In the genomic region with DNA sequence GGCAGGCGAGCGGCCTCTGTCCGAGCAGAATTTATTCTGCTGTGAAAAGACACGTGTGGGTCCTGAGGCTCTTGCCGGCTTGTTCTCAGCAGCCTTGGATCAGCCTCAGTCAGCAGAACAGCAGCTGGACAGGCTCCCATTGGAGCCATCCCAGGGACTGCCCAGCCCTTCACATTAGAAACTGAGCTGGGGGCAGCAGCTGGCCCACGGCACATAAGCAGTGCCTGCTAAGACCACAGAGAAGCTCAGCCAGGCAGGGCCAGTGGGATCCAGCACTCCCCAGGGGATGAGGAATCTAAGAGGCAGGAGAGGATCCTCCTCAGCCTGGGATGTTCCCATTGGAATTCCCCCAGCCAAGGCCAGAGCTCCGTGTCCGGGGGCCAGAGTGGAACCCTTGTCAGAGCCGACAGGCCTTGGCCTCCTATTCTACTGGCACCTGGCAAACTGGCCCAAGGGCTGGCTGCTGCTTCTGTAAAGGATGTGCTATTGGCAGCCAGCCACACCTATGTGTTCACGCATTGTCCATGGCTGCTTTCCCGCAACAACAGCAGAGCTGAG, we compare ENCODE assay signal across 9 cellular contexts. TPM values are rescaled to one million over a fixed set of nuclear protein-coding genes. Genes with fewer than 3 reads are reported as not detected.
DNase-seq lines count a peak whose midpoint lies in the region; ATAC-seq and TF ChIP-seq lines count a peak whose summit lies in the region.
"Had no signal": no experiment of that assay in that cellular context is flagged by ENCODE, and none has a peak within 500 bp of the region (broad histone marks: within the 10 kb centered on the region; RNA-seq: fewer than 3 reads in every experiment).

No MANE protein-coding gene starts in this region.

- TF ChIP-seq CTCF in LNCaP clone FGC (IDR thresholded peaks at IDR 0.05; ENCODE audit: control insufficient read depth, extremely low read depth, insufficient read depth): no peak
- TF ChIP-seq CTCF in fibroblast of lung (conservative IDR thresholded peaks at IDR 0.05 in 1 of 2, IDR thresholded peaks at IDR 0.05 in 1 of 2; ENCODE audit: low read depth in 1 of 2, low read length in 2 of 2): no peak
- TF ChIP-seq CTCF in psoas muscle (IDR thresholded peaks at IDR 0.05): no peak

- intact Hi-C loops in psoas muscle (cut with DNase I): no loop called here

- H3K4me1 ChIP-seq in fibroblast of lung (ENCODE audit: control insufficient read depth, extremely low read depth, insufficient read depth, low read length) (peaks cover 14% of the 10 kb centered on the region), psoas muscle (peaks cover 7% of the 10 kb centered on the region)

- no peak overlapping the region for H2AFZ ChIP-seq in fibroblast of lung (ENCODE audit: low read length)

- H3K4me2 ChIP-seq in fibroblast of lung (ENCODE audit: extremely low read depth, insufficient read depth, low read length): no peak overlapping the region

- H3K9me3 ChIP-seq in fibroblast of lung (ENCODE audit: control insufficient read depth, insufficient read depth, low read depth, low read length): no peaks in the 10 kb centered on the region
- no peaks in the 10 kb centered on the region for H3K9me3 ChIP-seq in psoas muscle

- H3K27ac ChIP-seq in fibroblast of lung (ENCODE audit: insufficient read depth, low read length) (no peak overlapping the region), psoas muscle (no peak overlapping the region)

- H3K79me2 ChIP-seq in fibroblast of lung (ENCODE audit: control insufficient read depth, insufficient read depth, low read length): no peaks in the 10 kb centered on the region

- DNase-seq in LNCaP clone FGC (ENCODE audit: low read depth) (peak; percentile 59), RPMI7951 (ENCODE audit: low read depth) (peak; percentile 59), fibroblast of lung (ENCODE audit: low read depth in 2 of 2) (peak; percentile 30 to 39), psoas muscle (peak; percentile 53 to 66), AG08396 (ENCODE audit: low spot score) (no peak)
- DNase-seq: activated naive CD4-positive, alpha-beta T cell treated with anti-CD3 and anti-CD28 coated beads, Interleukin-2, amount 10 ng/mL, durations not matched to agents 7 days and 5 days had no signal

- no peaks in the 10 kb centered on the region for H4K20me1 ChIP-seq in fibroblast of lung (ENCODE audit: control insufficient read depth, extremely low read depth, insufficient read depth, low read length)

- H3K9ac ChIP-seq in fibroblast of lung (ENCODE audit: insufficient read depth, low read length): no peak overlapping the region

- 12 to 22% (median 15%) methylated on average over 11 of the region's 11 CpGs for WGBS in psoas muscle, 3 donors

- H3K27me3 ChIP-seq in fibroblast of lung (ENCODE audit: control insufficient read depth, insufficient read depth, low read length) (peaks cover 2% of the 10 kb centered on the region), psoas muscle (ENCODE audit: insufficient read depth in 3 of 3, low read length in 2 of 3) (no peaks in the 10 kb centered on the region)

- H3K36me3 ChIP-seq in fibroblast of lung (ENCODE audit: control insufficient read depth, insufficient read depth, low read length): no peaks in the 10 kb centered on the region
- H3K36me3 ChIP-seq in psoas muscle (ENCODE audit: insufficient read depth in 1 of 2, low read depth in 1 of 2): no peaks in the 10 kb centered on the region

- H3K4me3 ChIP-seq in LNCaP clone FGC (ENCODE audit: low read depth, low read length): no peak overlapping the region
- H3K4me3 ChIP-seq in fibroblast of lung (replicated peaks in 1 of 4; ENCODE audit: control extremely low read depth in 1 of 4, insufficient read depth in 1 of 4, low read depth in 3 of 4, low read length in 4 of 4): no peak overlapping the region
- no peak overlapping the region for H3K4me3 ChIP-seq in psoas muscle

- ATAC-seq in psoas muscle (peak; percentile 27 to 63 (median 42)), GM21717 (IDR thresholded peaks at IDR 0.05; ENCODE audit: unreplicated experiment) (no peak), GM18870 (IDR thresholded peaks at IDR 0.05; ENCODE audit: unreplicated experiment) (no peak)
- ATAC-seq: activated CD4-positive, CD25-positive, alpha-beta regulatory T cell treated with anti-CD3 and anti-CD28 coated beads, Interleukin-2, amount 50 U/mL, for 24 hours had no signal

RNA-seq across cellular contexts. Expression of a gene that starts 18.2 kb away (rescaled TPM):
- 0.12 and 0.39 TPM in 2 replicates for total RNA-seq in RPMI7951 (2014; rRNA removed; shearing (Covaris generic))
- total RNA-seq in fibroblast of lung (0.26 and 0.99 TPM in 2 replicates), psoas muscle (1 to 10 TPM in 1 of 4 donors, under 1 TPM in 3; 0.22 to 2.4 (median 0.64) TPM)
- polyA plus RNA-seq in fibroblast of lung (0.33 and 2.0 TPM in 2 replicates), psoas muscle (under 1 TPM; 0.12 to 0.36 (median 0.30) TPM)
- 0.93 and 4.3 TPM in 2 replicates for polyA plus RNA-seq in fibroblast of lung (2012)
- polyA minus RNA-seq in fibroblast of lung (ENCODE audit: low replicate concordance): 0.56 and 2.4 TPM in 2 replicates

Comparison
In these comparisons a context has a peak if more than half of its experiments do, and no peak if none do; other contexts are left out.
1. ATAC-seq: peak in psoas muscle (4 of 4); none in GM21717 (single experiment) and GM18870 (single experiment).